ENCODE assay signal across 9 cellular contexts in the genomic region with DNA sequence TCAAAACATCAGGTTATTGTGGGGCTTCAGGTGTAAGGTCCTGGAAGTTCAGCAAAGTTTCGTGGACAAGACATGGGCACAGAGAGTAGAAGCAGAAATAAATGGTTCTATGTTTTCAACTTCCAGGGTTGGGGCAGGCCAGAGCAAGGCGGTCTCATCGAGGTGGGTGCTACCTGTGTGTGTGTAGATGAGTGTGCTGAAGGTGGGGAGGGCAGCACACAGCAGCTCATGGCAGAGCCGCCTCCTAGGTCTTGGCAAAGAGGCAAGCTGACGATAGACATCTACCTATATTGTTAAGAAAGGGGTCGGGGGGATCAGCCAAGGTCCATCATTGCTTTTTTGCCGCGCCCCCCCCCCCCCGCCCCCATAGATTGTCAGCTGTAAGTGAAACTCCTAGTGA. TPM values are rescaled to one million over a fixed set of nuclear protein-coding genes. Genes with fewer than 3 reads are reported as not detected.
A peak's percentile ranks its signal among the peaks of the same experiment; 100 is the strongest.
DNase-seq lines count a peak whose midpoint lies in the region; FAIRE-seq and TF ChIP-seq lines count a peak whose summit lies in the region.
"Had no signal": no experiment of that assay in that cellular context is flagged by ENCODE, and none has a peak within 500 bp of the region (broad histone marks: within the 10 kb centered on the region; RNA-seq: fewer than 3 reads in every experiment).

No MANE protein-coding gene starts in this region.

- TF ChIP-seq CTCF in kidney (IDR thresholded peaks at IDR 0.05; ENCODE audit: borderline replicate concordance, extremely low read depth, insufficient read depth) (no peak), GM10266 (IDR thresholded peaks at IDR 0.05; ENCODE audit: control insufficient read depth, insufficient read depth, low read depth, missing control alignments) (no peak)

- intact Hi-C loops in activated naive CD4-positive, alpha-beta T cell treated with anti-CD3 and anti-CD28 coated beads for 36 hours (cut with micrococcal nuclease): no loop called here
- intact Hi-C loops in activated CD4-positive, alpha-beta memory T cell treated with anti-CD3 and anti-CD28 coated beads for 36 hours (cut with micrococcal nuclease): loop anchor here (5.0 kb wide), 1 partner anchor 167 kb away; a partner anchor contains a TSS
- intact Hi-C loops in kidney (cut with DNase I): no loop called here

- 70% methylated on average over 9 of the region's 9 CpGs for WGBS in thymus

- H3K9me3 Mint-ChIP-seq in activated naive CD4-positive, alpha-beta T cell treated with anti-CD3 and anti-CD28 coated beads for 36 hours: no peaks in the 10 kb centered on the region
- no peaks in the 10 kb centered on the region for H3K9me3 Mint-ChIP-seq in activated CD4-positive, alpha-beta memory T cell treated with anti-CD3 and anti-CD28 coated beads for 36 hours

- FAIRE-seq in kidney (lab: Jason Lieb, UNC): no peak

- H3K36me3 Mint-ChIP-seq in activated naive CD4-positive, alpha-beta T cell treated with anti-CD3 and anti-CD28 coated beads for 36 hours (ENCODE audit: low read depth): peaks cover 19% of the 10 kb centered on the region
- peaks cover 21% of the 10 kb centered on the region for H3K36me3 Mint-ChIP-seq in activated CD4-positive, alpha-beta memory T cell treated with anti-CD3 and anti-CD28 coated beads for 36 hours

- H3K36me3 ChIP-seq in kidney (ENCODE audit: control insufficient read depth in 1 of 2, insufficient read depth in 2 of 2, low read length in 2 of 2): peaks cover 16 to 40% of the 10 kb centered on the region in 2 donors
- peaks cover 25% of the 10 kb centered on the region for H3K36me3 ChIP-seq in thymus (ENCODE audit: control insufficient read depth, insufficient read depth)

- CTCF ChIA-PET in activated naive CD4-positive, alpha-beta T cell treated with anti-CD3 and anti-CD28 coated beads for 36 hours (lab: Charles Lee): interaction anchor here (3.3 to 6.9 kb wide), 2 partner anchors 10 to 186 kb away, joined by 22 to 36 read pairs; no protein-coding TSS in a partner anchor
- CTCF ChIA-PET in activated CD4-positive, alpha-beta memory T cell treated with anti-CD3 and anti-CD28 coated beads for 36 hours (lab: Charles Lee): interaction anchor here (4.6 kb wide), 2 partner anchors 10 to 186 kb away, joined by 24 to 28 read pairs; a partner anchor contains a TSS

- H3K27ac Mint-ChIP-seq in activated naive CD4-positive, alpha-beta T cell treated with anti-CD3 and anti-CD28 coated beads for 36 hours: peak overlapping the region; percentile 63
- H3K27ac Mint-ChIP-seq in activated CD4-positive, alpha-beta memory T cell treated with anti-CD3 and anti-CD28 coated beads for 36 hours: peak overlapping the region; percentile 46

- no peak overlapping the region for H3K4me3 ChIP-seq in kidney (ENCODE audit: low read length in 2 of 2)
- H3K4me3 ChIP-seq in thymus (ENCODE audit: low read length): no peak overlapping the region

- H3K4me1 ChIP-seq in kidney (ENCODE audit: control insufficient read depth in 1 of 2, insufficient read depth in 1 of 2, low read depth in 1 of 2, low read length in 2 of 2) (peaks cover 4 to 32% of the 10 kb centered on the region in 2 donors), thymus (ENCODE audit: control insufficient read depth, insufficient read depth, low read length) (peaks cover 29% of the 10 kb centered on the region)

- DNase-seq in activated naive CD4-positive, alpha-beta T cell treated with anti-CD3 and anti-CD28 coated beads for 36 hours: no peak
- no peak for DNase-seq in activated naive CD4-positive, alpha-beta T cell treated with Interleukin-2 at 50 U/mL for 16 hours
- no peak for DNase-seq in activated CD4-positive, alpha-beta memory T cell treated with anti-CD3 and anti-CD28 coated beads for 36 hours
- DNase-seq in kidney (no peak), GM10266 (ENCODE audit: extremely low spot score) (no peak), Ammon's horn (ENCODE audit: low spot score) (no peak), ecto neural progenitor cell (ENCODE audit: low spot score) (no peak)
- DNase-seq: activated CD8-positive, alpha-beta memory T cell treated with anti-CD3 and anti-CD28 coated beads for 24 hours had no signal

- H3K27me3 ChIP-seq in thymus (ENCODE audit: control insufficient read depth, insufficient read depth): no peaks in the 10 kb centered on the region

- no peak overlapping the region for H3K9ac ChIP-seq in kidney (ENCODE audit: low read length in 2 of 2)

- H3K9me3 ChIP-seq in kidney (ENCODE audit: control insufficient read depth in 1 of 2, low read length in 2 of 2) (no peaks in the 10 kb centered on the region), thymus (ENCODE audit: control insufficient read depth) (no peaks in the 10 kb centered on the region)

- H3K27ac ChIP-seq in kidney (ENCODE audit: low read depth in 2 of 2, low read length in 2 of 2) (peak overlapping the region; percentile 19 to 23), thymus (ENCODE audit: low read depth) (peak overlapping the region; percentile 74)

- POLR2A ChIA-PET in activated CD4-positive, alpha-beta memory T cell treated with anti-CD3 and anti-CD28 coated beads for 36 hours (lab: Charles Lee): no interaction called here

- H3K4me3 Mint-ChIP-seq in activated naive CD4-positive, alpha-beta T cell treated with anti-CD3 and anti-CD28 coated beads for 36 hours: no peak overlapping the region
- H3K4me3 Mint-ChIP-seq in activated CD4-positive, alpha-beta memory T cell treated with anti-CD3 and anti-CD28 coated beads for 36 hours: no peak overlapping the region

- no peaks in the 10 kb centered on the region for H3K27me3 Mint-ChIP-seq in activated naive CD4-positive, alpha-beta T cell treated with anti-CD3 and anti-CD28 coated beads for 36 hours (ENCODE audit: low read depth)
- H3K27me3 Mint-ChIP-seq in activated CD4-positive, alpha-beta memory T cell treated with anti-CD3 and anti-CD28 coated beads for 36 hours: no peaks in the 10 kb centered on the region

- peaks cover 64% of the 10 kb centered on the region for H3K4me1 Mint-ChIP-seq in activated naive CD4-positive, alpha-beta T cell treated with anti-CD3 and anti-CD28 coated beads for 36 hours (ENCODE audit: low read depth)
- H3K4me1 Mint-ChIP-seq in activated CD4-positive, alpha-beta memory T cell treated with anti-CD3 and anti-CD28 coated beads for 36 hours (ENCODE audit: low read depth): peaks cover 53% of the 10 kb centered on the region

RNA-seq across cellular contexts. Expression of a gene that starts 3.8 kb away (rescaled TPM):
- 10 to 100 TPM; 10.9 to 13.2 TPM for total RNA-seq in activated naive CD4-positive, alpha-beta T cell treated with anti-CD3 and anti-CD28 coated beads for 36 hours
- total RNA-seq in activated CD4-positive, alpha-beta memory T cell treated with anti-CD3 and anti-CD28 coated beads for 36 hours: 10 to 100 TPM; 21.7 to 22.1 TPM
- 25.0 TPM for total RNA-seq in kidney
- polyA plus RNA-seq in kidney (ENCODE audit: insufficient read depth, low read depth, low replicate concordance) (77.6 TPM), thymus (82.8 TPM)

RNA-seq across cellular contexts. Expression of a gene that starts 3.9 kb away (rescaled TPM):
- total RNA-seq in activated naive CD4-positive, alpha-beta T cell treated with anti-CD3 and anti-CD28 coated beads for 36 hours: 100 to 1,000 TPM; 253 to 254 TPM
- 100 to 1,000 TPM; 247 to 248 TPM for total RNA-seq in activated CD4-positive, alpha-beta memory T cell treated with anti-CD3 and anti-CD28 coated beads for 36 hours
- total RNA-seq in kidney: 90.8 TPM
- polyA plus RNA-seq in kidney (ENCODE audit: insufficient read depth, low read depth, low replicate concordance) (351 TPM), thymus (79.1 TPM)

RNA-seq across cellular contexts. Expression of a gene that starts 12.0 kb away (rescaled TPM):
- total RNA-seq in activated naive CD4-positive, alpha-beta T cell treated with anti-CD3 and anti-CD28 coated beads for 36 hours: 10 to 100 TPM; 45.0 to 51.7 TPM
- 10 to 100 TPM; 31.2 to 33.4 TPM for total RNA-seq in activated CD4-positive, alpha-beta memory T cell treated with anti-CD3 and anti-CD28 coated beads for 36 hours
- total RNA-seq in kidney: 6.6 TPM
- polyA plus RNA-seq in kidney (ENCODE audit: insufficient read depth, low read depth, low replicate concordance): 4.9 TPM
- polyA plus RNA-seq in thymus: 16.1 TPM

RNA-seq across cellular contexts. Expression of a gene that starts 51.8 kb away (rescaled TPM):
- 10 to 100 TPM; 82.2 to 83.9 TPM for total RNA-seq in activated naive CD4-positive, alpha-beta T cell treated with anti-CD3 and anti-CD28 coated beads for 36 hours
- 100 to 1,000 TPM in 1 of 2 experiments, 10 to 100 TPM in 1; 98.3 to 104 TPM for total RNA-seq in activated CD4-positive, alpha-beta memory T cell treated with anti-CD3 and anti-CD28 coated beads for 36 hours
- total RNA-seq in kidney: 137 TPM
- polyA plus RNA-seq in kidney (ENCODE audit: insufficient read depth, low read depth, low replicate concordance): 190 TPM
- 95.3 TPM for polyA plus RNA-seq in thymus

RNA-seq across cellular contexts. Expression of a gene that starts 58.0 kb away (rescaled TPM):
- total RNA-seq in activated naive CD4-positive, alpha-beta T cell treated with anti-CD3 and anti-CD28 coated beads for 36 hours: 10 to 100 TPM; 34.6 to 39.2 TPM
- total RNA-seq in activated CD4-positive, alpha-beta memory T cell treated with anti-CD3 and anti-CD28 coated beads for 36 hours: 10 to 100 TPM; 43.9 to 47.2 TPM
- 28.4 TPM for total RNA-seq in kidney
- 56.3 TPM for polyA plus RNA-seq in kidney (ENCODE audit: insufficient read depth, low read depth, low replicate concordance)
- polyA plus RNA-seq in thymus: 52.7 TPM
